9 cellular contexts compared by ENCODE assay signal in genomic region chr14:89915114-89915878, GRCh38. TPM values are rescaled to one million over a fixed set of nuclear protein-coding genes. Genes with fewer than 3 reads are reported as not detected.
DNase-seq lines count a peak whose midpoint lies in the region; ATAC-seq and TF ChIP-seq lines count a peak whose summit lies in the region.
"Had no signal": no experiment of that assay in that cellular context is flagged by ENCODE, and none has a peak within 500 bp of the region (broad histone marks: within the 10 kb centered on the region; RNA-seq: fewer than 3 reads in every experiment).

No MANE protein-coding gene starts in this region.

- H3K27ac ChIP-seq in DOHH2 (ENCODE audit: low read depth, low read length) (no peak overlapping the region), tibial artery (no peak overlapping the region)

- H3K9me3 ChIP-seq in DOHH2 (ENCODE audit: control insufficient read depth, insufficient read depth, low read length) (no peaks in the 10 kb centered on the region), tibial artery (no peaks in the 10 kb centered on the region)

- H3K4me3 Mint-ChIP-seq in activated T-cell treated with anti-CD3 and anti-CD28 coated beads, Interleukin-2, amount 50 U/mL, for 72 hours, result no peak overlapping the region
- H3K4me3 Mint-ChIP-seq in osteocyte (ENCODE audit: unreplicated experiment), result no peak overlapping the region
- H3K4me3 Mint-ChIP-seq: dendritic cell treated with granulocyte-macrophage colony-stimulating factor and Interleukin-4, amounts not matched to agents 40 ng/mL and 50 ng/mL, for 4 days had no signal

- no peaks in the 10 kb centered on the region for H3K4me1 Mint-ChIP-seq in activated T-cell treated with anti-CD3 and anti-CD28 coated beads, Interleukin-2, amount 50 U/mL, for 72 hours (ENCODE audit: low read depth)
- peaks cover 48% of the 10 kb centered on the region for H3K4me1 Mint-ChIP-seq in osteocyte (ENCODE audit: unreplicated experiment)

- H3K36me3 ChIP-seq in DOHH2 (ENCODE audit: control insufficient read depth, low read length) (no peaks in the 10 kb centered on the region), tibial artery (no peaks in the 10 kb centered on the region)

- H3K27me3 ChIP-seq in DOHH2 (ENCODE audit: control insufficient read depth, low read length) (0 out of 2 replicates have a peak, but pooled peaks cover 3% of the 10 kb centered on the region), tibial artery (no peaks in the 10 kb centered on the region)

- H3K27me3 Mint-ChIP-seq in activated T-cell treated with anti-CD3 and anti-CD28 coated beads, Interleukin-2, amount 50 U/mL, for 72 hours (ENCODE audit: low read depth), result peaks cover 20% of the 10 kb centered on the region
- no peaks in the 10 kb centered on the region for H3K27me3 Mint-ChIP-seq in osteocyte (ENCODE audit: unreplicated experiment)
- H3K27me3 Mint-ChIP-seq: dendritic cell treated with granulocyte-macrophage colony-stimulating factor and Interleukin-4, amounts not matched to agents 40 ng/mL and 50 ng/mL, for 4 days had no signal

- H3K4me2 ChIP-seq in DOHH2 (ENCODE audit: low read length), result no peak overlapping the region

- H3F3A ChIP-seq in DOHH2 (ENCODE audit: control insufficient read depth, insufficient read depth), result no peaks in the 10 kb centered on the region

- intact Hi-C loops in tibial artery (cut with DNase I; ENCODE audit: low total_unique reads), result loop anchor here (5.0 to 10.0 kb wide), 3 partner anchors 500 to 888 kb away; partner anchors contain the start of gene FOXN3

- H3K9me2 ChIP-seq in DOHH2 (replicated peaks; ENCODE audit: control insufficient read depth, low read length), result no peaks in the 10 kb centered on the region

- TF ChIP-seq CTCF in DOHH2 (IDR thresholded peaks at IDR 0.05; ENCODE audit: low read depth, low read length, poor library complexity, severe bottlenecking) (peak; percentile 89), fibroblast of the aortic adventitia (IDR thresholded peaks at IDR 0.05; ENCODE audit: insufficient read depth, low read length) (peak; percentile 95), osteocyte (IDR thresholded peaks at IDR 0.05) (peak; percentile 97), tibial artery (IDR thresholded peaks at IDR 0.05) (peak; percentile 90 to 92)

- no peaks in the 10 kb centered on the region for H4K20me1 ChIP-seq in DOHH2 (ENCODE audit: control insufficient read depth, insufficient read depth, low read depth, low read length)

- H3K27ac Mint-ChIP-seq in activated T-cell treated with anti-CD3 and anti-CD28 coated beads, Interleukin-2, amount 50 U/mL, for 72 hours, result no peak overlapping the region
- peak overlapping the region; percentile 48 for H3K27ac Mint-ChIP-seq in osteocyte (ENCODE audit: unreplicated experiment)
- H3K27ac Mint-ChIP-seq: dendritic cell treated with granulocyte-macrophage colony-stimulating factor and Interleukin-4, amounts not matched to agents 40 ng/mL and 50 ng/mL, for 4 days had no signal

- DNase-seq in KG1 (lab: John Stamatoyannopoulos, UW) (peak; percentile 67), RKO (ENCODE audit: low spot score) (peak; percentile 61), fibroblast of the aortic adventitia (ENCODE audit: low read depth) (peak; percentile 85), osteocyte (ENCODE audit: extremely low spot score, unreplicated experiment) (no peak), tibial artery (peak in 1 of 2 donors; percentile 74)
- DNase-seq in activated T-cell treated with anti-CD3 and anti-CD28 coated beads, Interleukin-2, amount 50 U/mL, for 72 hours, result peak; percentile 47 to 60

- H3K79me2 ChIP-seq in DOHH2 (ENCODE audit: control insufficient read depth, low read length), result no peaks in the 10 kb centered on the region

- ATAC-seq in activated T-cell treated with anti-CD3 and anti-CD28 coated beads, Interleukin-2, amount 50 U/mL, for 72 hours (replicated peaks in 1 of 2), result no peak
- no peak for ATAC-seq in HG02885 (IDR thresholded peaks at IDR 0.05; ENCODE audit: poor library complexity, unreplicated experiment)

- H3K4me1 ChIP-seq in DOHH2 (ENCODE audit: control insufficient read depth, low read length) (peaks cover 3% of the 10 kb centered on the region; the same call in 1 of the 2 replicates), tibial artery (peaks cover 0 to 30% (median 17%) of the 10 kb centered on the region in 4 donors)

- no peaks in the 10 kb centered on the region for H3K36me3 Mint-ChIP-seq in activated T-cell treated with anti-CD3 and anti-CD28 coated beads, Interleukin-2, amount 50 U/mL, for 72 hours (ENCODE audit: insufficient read depth in 2 of 2)
- H3K36me3 Mint-ChIP-seq in osteocyte (ENCODE audit: unreplicated experiment), result no peaks in the 10 kb centered on the region

- H3K9me3 Mint-ChIP-seq in activated T-cell treated with anti-CD3 and anti-CD28 coated beads, Interleukin-2, amount 50 U/mL, for 72 hours, result no peaks in the 10 kb centered on the region
- no peaks in the 10 kb centered on the region for H3K9me3 Mint-ChIP-seq in osteocyte (ENCODE audit: unreplicated experiment)
- H3K9me3 Mint-ChIP-seq: dendritic cell treated with granulocyte-macrophage colony-stimulating factor and Interleukin-4, amounts not matched to agents 40 ng/mL and 50 ng/mL, for 4 days had no signal

- H3K4me3 ChIP-seq in DOHH2 (ENCODE audit: low read length) (no peak overlapping the region), fibroblast of the aortic adventitia (ENCODE audit: low read depth, low read length) (no peak overlapping the region), tibial artery (no peak overlapping the region)

RNA-seq across cellular contexts. Expression of gene EFCAB11, which starts 39.2 kb away (rescaled TPM):
- total RNA-seq in activated T-cell treated with anti-CD3 and anti-CD28 coated beads, Interleukin-2, amount 50 U/mL, for 72 hours, result 10 to 100 TPM; 12.8 to 13.7 TPM
- total RNA-seq in fibroblast of the aortic adventitia (ENCODE audit: low replicate concordance) (3.2 and 11.1 TPM in 2 replicates), osteocyte (5.2 and 8.7 TPM in 2 replicates)

RNA-seq across cellular contexts. Expression of gene TDP1, which starts 40.4 kb away (rescaled TPM):
- total RNA-seq in activated T-cell treated with anti-CD3 and anti-CD28 coated beads, Interleukin-2, amount 50 U/mL, for 72 hours, result 10 to 100 TPM; 98.4 to 99.1 TPM
- total RNA-seq in fibroblast of the aortic adventitia (ENCODE audit: low replicate concordance) (6.1 and 28.7 TPM in 2 replicates), osteocyte (17.9 and 18.6 TPM in 2 replicates)
